Comparison of ENCODE assay signal across 8 cellular contexts in the genomic region with DNA sequence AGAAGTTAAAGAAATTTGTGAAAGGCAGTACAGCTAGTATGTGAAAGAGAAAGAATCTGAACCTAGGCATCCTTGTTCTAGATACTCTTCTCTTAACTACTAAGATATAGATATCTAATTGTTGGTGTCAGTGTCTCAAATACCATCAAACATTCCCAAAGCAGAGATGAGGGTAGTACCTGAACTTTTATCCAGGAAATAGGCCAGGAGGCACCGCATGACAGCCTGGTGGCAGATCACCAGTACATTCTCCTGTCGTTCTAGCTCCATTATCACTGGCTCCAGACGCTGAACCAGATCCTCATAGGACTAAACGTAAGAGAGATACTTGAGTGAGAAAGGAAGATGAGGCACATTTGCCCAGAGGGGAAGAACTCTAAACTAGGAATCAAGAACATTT. TPM values are rescaled to one million over a fixed set of nuclear protein-coding genes. Genes with fewer than 3 reads are reported as not detected.
"Had no signal": no experiment of that assay in that cellular context is flagged by ENCODE, and none has a peak within 500 bp of the region (broad histone marks: within the 10 kb centered on the region; RNA-seq: fewer than 3 reads in every experiment).

No MANE protein-coding gene starts in this region.

- ATAC-seq: HepG2, K562 had no signal

- H3K4me3 Mint-ChIP-seq: IgD-negative memory B cell had no signal

- FAIRE-seq: HepG2, HTR-8/SVneo, K562 had no signal

- H3K27ac Mint-ChIP-seq: IgD-negative memory B cell had no signal

- H3K4me1 Mint-ChIP-seq: IgD-negative memory B cell had no signal

- H3K27me3 Mint-ChIP-seq: IgD-negative memory B cell had no signal

- DNase-seq: IMR-90, KBM-7 had no signal

- H3K27ac ChIP-seq: HL-60 had no signal

- H3K4me3 ChIP-seq: K562 had no signal

RNA-seq across cellular contexts. Expression of a gene that starts 16.8 kb away (rescaled TPM):
- total RNA-seq: HT-29 had no signal

RNA-seq across cellular contexts. Expression of a gene that starts 56.6 kb away (rescaled TPM):
- total RNA-seq: HT-29 had no signal
- polyA plus RNA-seq: IgD-negative memory B cell had no signal
